ENCODE assay signal across 8 cellular contexts in the genomic region with DNA sequence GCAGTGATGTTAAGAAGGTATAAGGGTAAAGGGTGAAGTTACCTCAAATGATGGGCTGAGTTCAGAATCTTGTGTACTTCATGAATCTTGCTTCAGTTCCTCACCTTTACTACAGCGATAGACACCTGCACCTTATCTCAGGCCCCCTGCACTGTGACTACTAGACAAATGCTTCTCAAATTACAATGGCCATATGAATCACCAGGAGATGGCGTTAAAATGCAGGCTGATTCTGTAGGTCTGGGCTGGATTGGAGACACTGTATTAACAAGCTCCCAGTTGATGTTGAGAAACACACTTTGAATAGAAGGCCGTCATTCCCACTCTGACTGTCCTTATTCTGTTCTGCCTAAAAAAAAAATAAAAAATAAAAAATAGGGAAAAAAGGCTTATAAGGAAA. TPM values are rescaled to one million over a fixed set of nuclear protein-coding genes. Genes with fewer than 3 reads are reported as not detected.
DNase-seq lines count a peak whose midpoint lies in the region; ATAC-seq and TF ChIP-seq lines count a peak whose summit lies in the region.

No MANE protein-coding gene starts in this region.

- H3K79me2 ChIP-seq in OCI-LY1 (ENCODE audit: insufficient read depth, low read length), result no peaks in the 10 kb centered on the region

- H3K27ac ChIP-seq in OCI-LY1 (ENCODE audit: low read depth, low read length, poor library complexity, severe bottlenecking), result no peak overlapping the region

- H3K4me3 Mint-ChIP-seq in activated CD8-positive, alpha-beta T cell treated with anti-CD3 and anti-CD28 coated beads, Interleukin-2, amount 10 ng/mL, durations not matched to agents 7 days and 5 days, result no peak overlapping the region
- no peak overlapping the region for H3K4me3 Mint-ChIP-seq in activated CD8-positive, alpha-beta T cell treated with anti-CD3 and anti-CD28 coated beads for 36 hours

- peak; percentile 23 for ATAC-seq in activated CD8-positive, alpha-beta T cell treated with anti-CD3 and anti-CD28 coated beads, Interleukin-2, amount 10 ng/mL, durations not matched to agents 7 days and 5 days
- ATAC-seq in activated CD8-positive, alpha-beta T cell treated with anti-CD3 and anti-CD28 coated beads for 36 hours, result no peak
- no peak for ATAC-seq in GM18909 (IDR thresholded peaks at IDR 0.05; ENCODE audit: poor library complexity, unreplicated experiment)
- no peak for ATAC-seq in HG02763 (IDR thresholded peaks at IDR 0.05; ENCODE audit: unreplicated experiment)

- H2AFZ ChIP-seq in OCI-LY1 (ENCODE audit: low read length), result no peak overlapping the region

- POLR2A ChIA-PET in activated CD8-positive, alpha-beta T cell treated with anti-CD3 and anti-CD28 coated beads, Interleukin-2, amount 10 ng/mL, durations not matched to agents 7 days and 5 days (lab: Charles Lee), result no interaction called here
- POLR2A ChIA-PET in activated CD8-positive, alpha-beta T cell treated with anti-CD3 and anti-CD28 coated beads for 36 hours (lab: Charles Lee), result interaction anchor here (1.3 kb wide), 1 partner anchor 8 kb away, joined by 3 read pairs; no protein-coding TSS in a partner anchor

- no peaks in the 10 kb centered on the region for H3F3A ChIP-seq in OCI-LY1 (ENCODE audit: insufficient read depth, low read length)

- intact Hi-C loops in activated CD8-positive, alpha-beta T cell treated with anti-CD3 and anti-CD28 coated beads for 36 hours (cut with micrococcal nuclease), result no loop called here

- H4K20me1 ChIP-seq in OCI-LY1 (ENCODE audit: insufficient read depth, low read length), result no peaks in the 10 kb centered on the region

- no peak overlapping the region for H3K4me3 ChIP-seq in OCI-LY1 (ENCODE audit: low read depth, low read length, poor library complexity, severe bottlenecking)

- H3K4me1 ChIP-seq in OCI-LY1 (ENCODE audit: insufficient read depth, low read length, severe bottlenecking), result no peaks in the 10 kb centered on the region

- no peak for DNase-seq in activated CD8-positive, alpha-beta T cell treated with anti-CD3 and anti-CD28 coated beads, Interleukin-2, amount 10 ng/mL, durations not matched to agents 7 days and 5 days
- DNase-seq in activated CD8-positive, alpha-beta T cell treated with anti-CD3 and anti-CD28 coated beads for 36 hours, result no peak
- DNase-seq in fibroblast of gingiva (ENCODE audit: low read depth) (peak; percentile 44), superior temporal gyrus (ENCODE audit: extremely low spot score) (peak; percentile 51)
- DNase-seq in stimulated activated CD4-positive, alpha-beta T cell treated with anti-CD3 and anti-CD28 coated beads, Interleukin-4, amount 100 ng/mL, for 4 hours, result no peak

- no peak overlapping the region for H3K9ac ChIP-seq in OCI-LY1 (ENCODE audit: low read length)

- H3K27ac Mint-ChIP-seq in activated CD8-positive, alpha-beta T cell treated with anti-CD3 and anti-CD28 coated beads, Interleukin-2, amount 10 ng/mL, durations not matched to agents 7 days and 5 days, result no peak overlapping the region
- H3K27ac Mint-ChIP-seq in activated CD8-positive, alpha-beta T cell treated with anti-CD3 and anti-CD28 coated beads for 36 hours, result no peak overlapping the region

- no peak for TF ChIP-seq CTCF in activated CD8-positive, alpha-beta T cell treated with anti-CD3 and anti-CD28 coated beads for 36 hours (IDR thresholded peaks at IDR 0.05)
- TF ChIP-seq CTCF in OCI-LY1 (IDR thresholded peaks at IDR 0.05; ENCODE audit: low read length), result peak; percentile 18; the same call in 1 of the 2 replicates

- H3K9me2 ChIP-seq in OCI-LY1 (ENCODE audit: low read depth, low read length), result no peaks in the 10 kb centered on the region

- H3K9me3 Mint-ChIP-seq in activated CD8-positive, alpha-beta T cell treated with anti-CD3 and anti-CD28 coated beads, Interleukin-2, amount 10 ng/mL, durations not matched to agents 7 days and 5 days (ENCODE audit: insufficient read depth), result peaks cover 13% of the 10 kb centered on the region
- peaks cover 4% of the 10 kb centered on the region for H3K9me3 Mint-ChIP-seq in activated CD8-positive, alpha-beta T cell treated with anti-CD3 and anti-CD28 coated beads for 36 hours

- no peak overlapping the region for H3K4me2 ChIP-seq in OCI-LY1 (ENCODE audit: low read length)

- CTCF ChIA-PET in activated CD8-positive, alpha-beta T cell treated with anti-CD3 and anti-CD28 coated beads, Interleukin-2, amount 10 ng/mL, durations not matched to agents 7 days and 5 days (lab: Charles Lee), result interaction anchor here (1.3 to 1.5 kb wide), 2 partner anchors 465 to 499 kb away, joined by 5 read pairs; a partner anchor contains a TSS
- CTCF ChIA-PET in activated CD8-positive, alpha-beta T cell treated with anti-CD3 and anti-CD28 coated beads for 36 hours (lab: Charles Lee), result interaction anchor here (1.6 kb wide), 1 partner anchor 10 kb away, joined by 3 read pairs; no protein-coding TSS in a partner anchor

- no peaks in the 10 kb centered on the region for H3K27me3 ChIP-seq in OCI-LY1 (ENCODE audit: insufficient read depth, low read length)

- H3K36me3 Mint-ChIP-seq in activated CD8-positive, alpha-beta T cell treated with anti-CD3 and anti-CD28 coated beads, Interleukin-2, amount 10 ng/mL, durations not matched to agents 7 days and 5 days (ENCODE audit: low read depth), result peaks cover 82% of the 10 kb centered on the region
- peaks cover 76% of the 10 kb centered on the region for H3K36me3 Mint-ChIP-seq in activated CD8-positive, alpha-beta T cell treated with anti-CD3 and anti-CD28 coated beads for 36 hours (ENCODE audit: low read depth)

- H3K9me3 ChIP-seq in OCI-LY1 (ENCODE audit: low read length), result no peaks in the 10 kb centered on the region

- peaks cover 43% of the 10 kb centered on the region for H3K36me3 ChIP-seq in OCI-LY1 (ENCODE audit: insufficient read depth, low read length)

- no peaks in the 10 kb centered on the region for H3K4me1 Mint-ChIP-seq in activated CD8-positive, alpha-beta T cell treated with anti-CD3 and anti-CD28 coated beads, Interleukin-2, amount 10 ng/mL, durations not matched to agents 7 days and 5 days (ENCODE audit: low read depth)
- H3K4me1 Mint-ChIP-seq in activated CD8-positive, alpha-beta T cell treated with anti-CD3 and anti-CD28 coated beads for 36 hours (ENCODE audit: low read depth), result no peaks in the 10 kb centered on the region

- H3K27me3 Mint-ChIP-seq in activated CD8-positive, alpha-beta T cell treated with anti-CD3 and anti-CD28 coated beads, Interleukin-2, amount 10 ng/mL, durations not matched to agents 7 days and 5 days (ENCODE audit: low read depth), result no peaks in the 10 kb centered on the region
- H3K27me3 Mint-ChIP-seq in activated CD8-positive, alpha-beta T cell treated with anti-CD3 and anti-CD28 coated beads for 36 hours, result no peaks in the 10 kb centered on the region

RNA-seq across cellular contexts. Expression of a gene that starts 29.8 kb away (rescaled TPM):
- 100 to 1,000 TPM; 180 to 189 TPM for total RNA-seq in activated CD8-positive, alpha-beta T cell treated with anti-CD3 and anti-CD28 coated beads, Interleukin-2, amount 10 ng/mL, durations not matched to agents 7 days and 5 days
- total RNA-seq in activated CD8-positive, alpha-beta T cell treated with anti-CD3 and anti-CD28 coated beads for 36 hours, result 100 to 1,000 TPM; 208 to 210 TPM

Comparison
In these comparisons a context has a peak if more than half of its experiments do, and no peak if none do; other contexts are left out.
1. DNase-seq: peak in fibroblast of gingiva (single experiment) and superior temporal gyrus (single experiment); none in activated CD8-positive, alpha-beta T cell treated with anti-CD3 and anti-CD28 coated beads, Interleukin-2, amount 10 ng/mL, durations not matched to agents 7 days and 5 days (single experiment), activated CD8-positive, alpha-beta T cell treated with anti-CD3 and anti-CD28 coated beads for 36 hours (single experiment) and stimulated activated CD4-positive, alpha-beta T cell treated with anti-CD3 and anti-CD28 coated beads, Interleukin-4, amount 100 ng/mL, for 4 hours (0 of 2).